ENCODE assay signal across 9 cellular contexts in the genomic region with DNA sequence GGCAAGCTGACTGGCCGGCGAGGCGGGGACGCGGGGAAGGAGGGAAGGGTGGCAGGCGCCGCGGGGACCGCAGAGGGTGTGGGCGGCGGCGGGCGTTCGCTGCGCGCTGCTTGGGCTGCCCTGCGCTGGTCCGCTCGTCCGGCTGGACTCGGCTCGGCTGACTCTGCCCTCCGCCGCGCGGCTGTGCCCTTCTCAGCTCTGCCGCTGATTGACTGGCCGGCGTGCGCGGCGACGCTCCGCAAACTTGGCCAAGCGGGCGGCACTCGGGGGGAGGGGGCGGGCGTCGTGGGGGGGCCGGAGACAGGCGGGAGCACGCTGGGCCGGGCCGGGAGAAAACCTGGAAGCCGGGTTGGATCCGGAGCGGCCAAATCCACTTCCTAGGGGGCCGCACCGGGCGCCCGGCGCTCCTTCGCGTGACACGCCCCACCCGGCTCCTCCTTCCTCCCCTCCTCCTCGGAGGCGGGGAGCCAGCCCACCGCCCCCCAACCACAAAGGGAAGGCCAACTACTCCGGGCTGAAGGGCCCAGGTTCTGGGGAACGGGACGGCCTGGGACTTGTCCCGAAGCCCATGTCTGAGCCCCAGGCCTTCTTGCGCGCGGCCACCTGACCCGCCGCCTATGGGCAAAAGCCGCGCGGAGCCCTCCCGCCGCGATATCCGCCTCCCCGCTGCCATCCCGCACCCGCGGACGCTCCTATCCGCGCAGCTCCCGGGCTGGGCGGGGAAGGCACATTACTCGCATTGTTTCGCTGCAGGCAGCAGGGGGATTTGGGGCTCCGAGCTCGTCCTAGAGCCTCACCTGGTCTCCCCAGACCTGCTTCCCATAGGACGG. TPM values are rescaled to one million over a fixed set of nuclear protein-coding genes. Genes with fewer than 3 reads are reported as not detected.
DNase-seq lines count a peak whose midpoint lies in the region; ATAC-seq and TF ChIP-seq lines count a peak whose summit lies in the region.
"Had no signal": no experiment of that assay in that cellular context is flagged by ENCODE, and none has a peak within 500 bp of the region (broad histone marks: within the 10 kb centered on the region; RNA-seq: fewer than 3 reads in every experiment).

A gene (minus strand): TSS at position 214 of the 830 bp plus-strand sequence. CDS start 524 bp downstream, outside the sequence.

- H4K20me1 ChIP-seq in GM23248 (ENCODE audit: insufficient read depth): no peaks in the 10 kb centered on the region

- no peak within 1 kb of the TSS for H3K27ac ChIP-seq in GM23248

- ATAC-seq in HG03025 (IDR thresholded peaks at IDR 0.05; ENCODE audit: low FRiP score, unreplicated experiment) (no peak), HG02840 (IDR thresholded peaks at IDR 0.05; ENCODE audit: low FRiP score, unreplicated experiment) (no peak)
- ATAC-seq: K562 had no signal

- H3K4me1 ChIP-seq in GM23248 (ENCODE audit: insufficient read depth): peaks cover 7% of the 10 kb centered on the region; the same call in 1 of the 2 replicates

- in situ Hi-C loops in GM23248 (cut with MboI): no loop called here

- H3K4me3 ChIP-seq in BJ (ENCODE audit: low read depth, low read length) (peak within 1 kb of the TSS; percentile 32), GM23248 (peak within 1 kb of the TSS; percentile 75), foreskin fibroblast (ENCODE audit: low read depth in 1 of 2, low read length in 2 of 2) (peak within 1 kb of the TSS; percentile 19 to 51)
- H3K4me3 ChIP-seq: K562 had no signal

- CTCF ChIA-PET in BJ (lab: Yijun Ruan, JAX): interaction anchor here (0.8 kb wide), 1 partner anchor 250 kb away, joined by 3 read pairs; no protein-coding TSS in a partner anchor

- H3F3A ChIP-seq in GM23248 (ENCODE audit: insufficient read depth): 0 out of 2 replicates have a peak, but pooled peaks cover 6% of the 10 kb centered on the region

- POLR2A ChIA-PET in BJ (lab: Charles Lee): no interaction called here

- 2% methylated on average over 19 of the region's 90 CpGs; no CpG with 5 or more reads in 1 of the 2 experiments for WGBS in GM23248 (ENCODE audit: low coverage in 1 of 2, low lambda C conversion rate in 2 of 2, missing lambda C conversion rate in 2 of 2), 2 experiments

- no peaks in the 10 kb centered on the region for H3K79me2 ChIP-seq in GM23248 (ENCODE audit: insufficient read depth)

- H3K9me3 ChIP-seq in GM23248 (ENCODE audit: low read depth): no peaks in the 10 kb centered on the region

- peak within 1 kb of the TSS; percentile 81 for H3K4me2 ChIP-seq in GM23248 (ENCODE audit: unreplicated experiment)

- no peak for DNase-seq in BJ (ENCODE audit: low read depth)
- DNase-seq in GM23248: peak; percentile 57
- DNase-seq in SKM-1 (lab: John Stamatoyannopoulos, UW; ENCODE audit: unreplicated experiment): peak; percentile 9
- peak in 1 of 2 donors; percentile 65 for DNase-seq in foreskin fibroblast
- peak in 37 of 56 donors; percentile 0 to 51 (median 9) for DNase-seq in nucleus accumbens (lab: John Stamatoyannopoulos, UW)
- no peak for DNase-seq in NCI-H446 treated with DMSO at 0.1 percent for 48 hours (lab: John Stamatoyannopoulos, UW)

- H3K36me3 ChIP-seq in BJ (ENCODE audit: control insufficient read depth, insufficient read depth, low read length) (no peaks in the 10 kb centered on the region), GM23248 (ENCODE audit: low read depth) (no peaks in the 10 kb centered on the region)

- H2AFZ ChIP-seq in GM23248: peak within 1 kb of the TSS; percentile 70

- peaks cover 3% of the 10 kb centered on the region for H3K27me3 ChIP-seq in BJ (ENCODE audit: control insufficient read depth, insufficient read depth, low read length)
- no peaks in the 10 kb centered on the region for H3K27me3 ChIP-seq in GM23248 (replicated peaks; ENCODE audit: insufficient read depth)

- H3K9me2 ChIP-seq in GM23248 (ENCODE audit: insufficient read depth): no peaks in the 10 kb centered on the region

- no peak for TF ChIP-seq CTCF in BJ (IDR thresholded peaks at IDR 0.05; ENCODE audit: insufficient read depth, low read depth, low read length)
- TF ChIP-seq CTCF in foreskin fibroblast (IDR thresholded peaks at IDR 0.05; ENCODE audit: low read depth, low read length): no peak

- H3K9ac ChIP-seq in GM23248: peak within 1 kb of the TSS; percentile 56

RNA-seq across cellular contexts. Expression of the gene that starts here (rescaled TPM):
- polyA plus RNA-seq in BJ (2011; rRNA removed) (0.23 and 0.26 TPM in 2 replicates), GM23248 (2016; fragmentation: Nextera tagmentation; extraction: Ambion mirVana) (6.4 and 7.0 TPM in 2 replicates)
- polyA minus RNA-seq in BJ (2011; rRNA and poly(A)+ RNA removed): 0.14 and 0.31 TPM in 2 replicates
- 1.9 and 2.5 TPM in 2 replicates for total RNA-seq in GM23248 (2014; rRNA removed; shearing (Covaris generic))
- polyA plus RNA-seq: K562 had no signal

Comparison
In these comparisons a context has a peak if more than half of its experiments do, and no peak if none do; other contexts are left out.
1. DNase-seq: peak in GM23248 (single experiment), SKM-1 (single experiment) and nucleus accumbens (37 of 56); none in BJ (single experiment) and NCI-H446 treated with DMSO at 0.1 percent for 48 hours (single experiment).
2. Peak in every context shown above with its lines, with median percentiles within 50 percentile points of each other: H3K4me3 ChIP-seq.